ENCODE assay signal across 8 cellular contexts in the genomic region with DNA sequence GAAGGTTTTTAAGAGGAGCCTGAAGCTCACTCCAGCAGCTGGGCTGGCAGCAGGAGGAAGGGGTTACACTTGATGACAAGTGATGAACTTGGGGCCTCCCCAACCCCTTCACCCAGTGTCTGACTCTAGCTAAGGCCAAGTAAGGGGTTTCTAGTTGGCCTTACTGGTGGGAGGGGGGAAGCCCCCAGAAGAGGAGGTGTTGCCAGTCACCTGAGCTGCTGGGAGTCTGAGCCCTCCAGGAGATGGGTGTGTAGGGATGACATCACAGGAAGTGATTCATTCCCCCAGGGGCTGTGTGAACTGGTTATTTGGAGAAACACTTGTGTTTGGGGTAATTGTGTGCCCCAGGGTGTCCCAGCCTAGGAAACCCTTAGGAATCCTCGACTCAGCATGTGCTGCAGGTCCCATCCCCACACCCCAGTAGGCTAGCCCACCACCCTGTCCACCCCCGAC. TPM values are rescaled to one million over a fixed set of nuclear protein-coding genes. Genes with fewer than 3 reads are reported as not detected.
DNase-seq lines count a peak whose midpoint lies in the region; ATAC-seq and TF ChIP-seq lines count a peak whose summit lies in the region.

No MANE protein-coding gene starts in this region.

- H3K4ac ChIP-seq in neuronal stem cell (ENCODE audit: low read length) = no peak overlapping the region

- H3K27me3 ChIP-seq in NT2/D1 (ENCODE audit: insufficient read depth, insufficient read length) = no peaks in the 10 kb centered on the region
- peaks cover 0 to 3% (median 0%) of the 10 kb centered on the region in 3 experiments for H3K27me3 ChIP-seq in neuronal stem cell (ENCODE audit: control insufficient read depth in 3 of 3, insufficient read depth in 3 of 3, low read depth in 1 of 3, low read length in 3 of 3)
- no peaks in the 10 kb centered on the region for H3K27me3 ChIP-seq in Caco-2 (replicated peaks; ENCODE audit: control insufficient read depth, insufficient read depth, low read length)

- no TSS peak for BruUV-seq in Caco-2 (replicated peaks; lab: Mats Ljungman, UMichigan)

- intact Hi-C loops in Caco-2 (cut with micrococcal nuclease; ENCODE audit: unreplicated experiment) = no loop called here

- H3K4me3 Mint-ChIP-seq in Caco-2 (ENCODE audit: unreplicated experiment) = no peak overlapping the region

- no peak overlapping the region for H3K27ac ChIP-seq in neuronal stem cell (replicated peaks; ENCODE audit: low read length)

- no peak overlapping the region for H2AFZ ChIP-seq in neuronal stem cell (ENCODE audit: low read length)

- no CpG with 5 or more reads among the region's 2 CpGs for WGBS in neuronal stem cell (ENCODE audit: extremely low coverage in 2 of 2, insufficient read length in 2 of 2, insufficient replicate concordance in 1 of 2), 2 donors

- no peak overlapping the region for H4K91ac ChIP-seq in neuronal stem cell (ENCODE audit: low read depth, low read length, poor library complexity)

- CTCF ChIA-PET in Caco-2 (lab: Charles Lee) = no interaction called here

- H3K27me3 Mint-ChIP-seq in Caco-2 (ENCODE audit: insufficient read depth, unreplicated experiment) = peaks cover 5% of the 10 kb centered on the region

- H3K4me3 ChIP-seq in NT2/D1 (ENCODE audit: insufficient read length, low read depth) = no peak overlapping the region
- H3K4me3 ChIP-seq in neuronal stem cell (ENCODE audit: low read length in 2 of 2) = no peak overlapping the region
- H3K4me3 ChIP-seq in Caco-2 (ENCODE audit: low read depth, low read length) = no peak overlapping the region

- no peaks in the 10 kb centered on the region for H3K36me3 Mint-ChIP-seq in Caco-2 (ENCODE audit: insufficient read depth, unreplicated experiment)

- H2BK120ac ChIP-seq in neuronal stem cell (ENCODE audit: low read depth, low read length) = no peak overlapping the region

- no peak overlapping the region for H2BK12ac ChIP-seq in neuronal stem cell (ENCODE audit: low read length)

- TF ChIP-seq CTCF in Caco-2 (IDR thresholded peaks at IDR 0.05; ENCODE audit: insufficient read depth in 1 of 2, low read depth in 1 of 2, low read length in 1 of 2, severe bottlenecking in 1 of 2, unreplicated experiment in 1 of 2) = no peak

- no peaks in the 10 kb centered on the region for H3K9me3 Mint-ChIP-seq in Caco-2 (ENCODE audit: unreplicated experiment)

- POLR2A ChIA-PET in Caco-2 (lab: Charles Lee) = no interaction called here

- H4K8ac ChIP-seq in neuronal stem cell (ENCODE audit: low read depth, low read length) = no peak overlapping the region

- no peak overlapping the region for H2AK5ac ChIP-seq in neuronal stem cell (ENCODE audit: low read depth, low read length)

- H3K27ac Mint-ChIP-seq in Caco-2 (ENCODE audit: unreplicated experiment) = no peak overlapping the region

- no peaks in the 10 kb centered on the region for H3K4me1 Mint-ChIP-seq in Caco-2 (ENCODE audit: low read depth, unreplicated experiment)

- H2BK5ac ChIP-seq in neuronal stem cell (ENCODE audit: low read length) = no peak overlapping the region

- no peak overlapping the region for H3K14ac ChIP-seq in neuronal stem cell (ENCODE audit: low read length)

- H3K36me3 ChIP-seq in NT2/D1 (ENCODE audit: insufficient read depth, insufficient read length, low read length) (no peaks in the 10 kb centered on the region), neuronal stem cell (replicated peaks in 1 of 2; ENCODE audit: control insufficient read depth in 2 of 2, insufficient read depth in 2 of 2, low read length in 2 of 2) (no peaks in the 10 kb centered on the region), Caco-2 (ENCODE audit: control insufficient read depth, insufficient read depth, low read length) (no peaks in the 10 kb centered on the region)

- ATAC-seq in GM21576 (IDR thresholded peaks at IDR 0.05; ENCODE audit: unreplicated experiment) (peak; percentile 44), HG03025 (IDR thresholded peaks at IDR 0.05; ENCODE audit: low FRiP score, unreplicated experiment) (no peak)

- no peak overlapping the region for H2BK15ac ChIP-seq in neuronal stem cell (ENCODE audit: low read length)

- peak; percentile 69 for DNase-seq in AG20443 (ENCODE audit: low spot score)
- peak; percentile 16 for DNase-seq in NT2/D1 (ENCODE audit: low read depth, low spot score)
- peak; percentile 47 for DNase-seq in activated naive CD4-positive, alpha-beta T cell treated with Interleukin-2 at 50 U/mL for 16 hours
- DNase-seq in myocyte (ENCODE audit: low read depth) = peak; percentile 32
- DNase-seq in neuronal stem cell (ENCODE audit: low spot score) = no peak
- DNase-seq in Caco-2 = no peak

- H3K23ac ChIP-seq in neuronal stem cell (ENCODE audit: low read depth, low read length, poor library complexity) = no peak overlapping the region

- H3K9me3 ChIP-seq in NT2/D1 (ENCODE audit: insufficient read depth, low read length) (no peaks in the 10 kb centered on the region), neuronal stem cell (replicated peaks in 1 of 2; ENCODE audit: control insufficient read depth in 2 of 2, insufficient read depth in 1 of 2, low read depth in 1 of 2, low read length in 2 of 2) (no peaks in the 10 kb centered on the region), Caco-2 (no peaks in the 10 kb centered on the region)

- no peaks in the 10 kb centered on the region for H3K79me1 ChIP-seq in neuronal stem cell (ENCODE audit: low read depth, low read length)

- H3K4me1 ChIP-seq in NT2/D1 (ENCODE audit: insufficient read depth, insufficient read length) (peaks cover 11% of the 10 kb centered on the region), neuronal stem cell (ENCODE audit: control insufficient read depth in 2 of 2, insufficient read depth in 1 of 2, low read depth in 1 of 2, low read length in 2 of 2) (peaks cover 8 to 21% of the 10 kb centered on the region in 2 donors), Caco-2 (no peaks in the 10 kb centered on the region)

- H3K9ac ChIP-seq in NT2/D1 (ENCODE audit: insufficient read length, low read depth) = no peak overlapping the region
- no peak overlapping the region for H3K9ac ChIP-seq in neuronal stem cell (ENCODE audit: low read depth, low read length, poor library complexity)

- H3K18ac ChIP-seq in neuronal stem cell (ENCODE audit: low read length) = no peak overlapping the region

- H3K4me2 ChIP-seq in neuronal stem cell (ENCODE audit: insufficient read depth, low read length, poor library complexity, severe bottlenecking) = no peak overlapping the region

RNA-seq across cellular contexts. Expression of a gene that starts 3.1 kb away (rescaled TPM):
- total RNA-seq in myocyte (0.24 and 0.31 TPM in 2 replicates), Caco-2 (2022) (not detected in 2 replicates)
- 7.1 TPM for polyA plus RNA-seq in myocyte (2012)
- polyA plus RNA-seq in neuronal stem cell (2013, experiment 1 of 2) = 0.18 TPM
- polyA plus RNA-seq in neuronal stem cell (2013, experiment 2 of 2) = 0.11 TPM

RNA-seq across cellular contexts. Expression of a gene that starts 40.9 kb away (rescaled TPM):
- total RNA-seq in myocyte (not detected in 2 replicates), Caco-2 (2022) (not detected in 2 replicates)
- polyA plus RNA-seq in myocyte (2012) = 0.03 TPM
- 0.38 TPM for polyA plus RNA-seq in neuronal stem cell (2013, experiment 1 of 2)
- polyA plus RNA-seq in neuronal stem cell (2013, experiment 2 of 2) = 0.36 TPM

Comparison
In these comparisons a context has a peak if more than half of its experiments do, and no peak if none do; other contexts are left out.
1. DNase-seq: peak in AG20443 (single experiment), NT2/D1 (single experiment), activated naive CD4-positive, alpha-beta T cell treated with Interleukin-2 at 50 U/mL for 16 hours (single experiment) and myocyte (single experiment); none in neuronal stem cell (single experiment) and Caco-2 (0 of 2).